Comparison of ENCODE assay signal across 8 cellular contexts in the genomic region with DNA sequence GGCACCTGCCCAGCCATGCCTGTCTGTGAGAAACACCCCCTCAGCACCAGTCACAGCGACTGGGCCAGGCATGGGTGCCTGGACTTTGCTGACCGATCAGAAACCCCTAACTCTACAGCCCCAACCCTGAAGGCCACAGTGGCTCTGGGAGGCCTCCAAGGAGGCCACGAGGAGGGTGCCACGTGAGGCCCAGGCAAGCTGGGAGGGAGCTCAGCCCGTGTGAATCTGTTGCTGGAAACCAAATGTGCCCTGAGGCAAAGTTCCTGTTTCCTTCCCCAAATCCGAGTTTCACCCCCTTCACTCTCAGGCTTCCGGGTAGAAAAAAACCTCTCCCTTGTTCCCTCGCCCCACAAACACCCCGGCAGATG. TPM values are rescaled to one million over a fixed set of nuclear protein-coding genes. Genes with fewer than 3 reads are reported as not detected.
DNase-seq lines count a peak whose midpoint lies in the region; ATAC-seq and TF ChIP-seq lines count a peak whose summit lies in the region.

No MANE protein-coding gene starts in this region.

- H3K27me3 ChIP-seq in foreskin keratinocyte (no peaks in the 10 kb centered on the region), vagina (no peaks in the 10 kb centered on the region), prostate gland (replicated peaks; ENCODE audit: insufficient read depth) (no peaks in the 10 kb centered on the region)

- WGBS in prostate gland = 65% methylated on average over 9 of the region's 9 CpGs

- intact Hi-C loops in vagina (cut with DNase I) (no loop called here), prostate gland (cut with DNase I) (no loop called here)

- no peak for TF ChIP-seq POLR2A in NB4 (IDR thresholded peaks at IDR 0.05; ENCODE audit: extremely low read depth, insufficient read length)
- TF ChIP-seq POLR2A in vagina (IDR thresholded peaks at IDR 0.05) = no peak
- TF ChIP-seq POLR2A in prostate gland (IDR thresholded peaks at IDR 0.05) = no peak

- H3K27ac ChIP-seq in foreskin keratinocyte (no peak overlapping the region), vagina (no peak overlapping the region), prostate gland (no peak overlapping the region)

- H3K9me3 ChIP-seq in vagina (no peaks in the 10 kb centered on the region), prostate gland (no peaks in the 10 kb centered on the region)

- H3K36me3 ChIP-seq in vagina (no peaks in the 10 kb centered on the region), prostate gland (no peaks in the 10 kb centered on the region)

- TF ChIP-seq CTCF in NB4 (IDR thresholded peaks at IDR 0.05; ENCODE audit: low read depth, low read length) (no peak), foreskin keratinocyte (conservative IDR thresholded peaks at IDR 0.05) (no peak), vagina (IDR thresholded peaks at IDR 0.05) (peak in 1 of 3 experiments; percentile 7), prostate gland (IDR thresholded peaks at IDR 0.05) (no peak)

- ATAC-seq in GM19438 (IDR thresholded peaks at IDR 0.05; ENCODE audit: low read depth, unreplicated experiment) = peak; percentile 29
- peak; percentile 19 for ATAC-seq in foreskin keratinocyte
- ATAC-seq in HG03378 (IDR thresholded peaks at IDR 0.05; ENCODE audit: unreplicated experiment) = no peak

- no peak overlapping the region for H3K4me3 ChIP-seq in NB4 (ENCODE audit: low read depth, low read length)
- H3K4me3 ChIP-seq in vagina = peak overlapping the region; percentile 71 to 84
- H3K4me3 ChIP-seq in prostate gland = no peak overlapping the region

- DNase-seq in Ammon's horn (ENCODE audit: low spot score) (peak; percentile 45), NB4 (ENCODE audit: low read depth) (peak; percentile 67), foreskin keratinocyte (no peak), vagina (ENCODE audit: extremely low spot score in 2 of 2) (no peak), prostate gland (ENCODE audit: low spot score) (no peak), NCI-H1436 (lab: John Stamatoyannopoulos, UW) (no peak)

- H3K4me1 ChIP-seq in foreskin keratinocyte (no peaks in the 10 kb centered on the region), vagina (peaks cover 24% of the 10 kb centered on the region), prostate gland (replicated peaks) (no peaks in the 10 kb centered on the region)

RNA-seq across cellular contexts. Expression of a gene that starts 1.3 kb away (rescaled TPM):
- 14.8 and 16.3 TPM in 2 replicates for total RNA-seq in foreskin keratinocyte
- polyA plus RNA-seq in foreskin keratinocyte = 14.8 and 15.3 TPM in 2 replicates
- total RNA-seq in vagina = 30.4 TPM
- 10 to 100 TPM; 31.5 to 41.7 TPM for total RNA-seq in prostate gland

RNA-seq across cellular contexts. Expression of a gene that starts 7.6 kb away (rescaled TPM):
- total RNA-seq in foreskin keratinocyte (not detected in 2 replicates), vagina (22.1 TPM), prostate gland (1 to 10 TPM; 7.2 to 7.9 TPM)
- 0.03 TPM in 1 of 2 replicates, not detected in the other for polyA plus RNA-seq in foreskin keratinocyte

RNA-seq across cellular contexts. Expression of a gene that starts 27.9 kb away (rescaled TPM):
- total RNA-seq in foreskin keratinocyte = 149 and 157 TPM in 2 replicates
- 188 and 220 TPM in 2 replicates for polyA plus RNA-seq in foreskin keratinocyte
- total RNA-seq in vagina = 118 TPM
- total RNA-seq in prostate gland = 100 to 1,000 TPM; 247 to 274 TPM

RNA-seq across cellular contexts. Expression of a gene that starts 36.3 kb away (rescaled TPM):
- total RNA-seq in foreskin keratinocyte (36.7 and 46.0 TPM in 2 replicates), vagina (121 TPM), prostate gland (100 to 1,000 TPM; 114 to 118 TPM)
- 43.5 and 57.1 TPM in 2 replicates for polyA plus RNA-seq in foreskin keratinocyte

Comparison
In these comparisons a context has a peak if more than half of its experiments do, and no peak if none do; other contexts are left out.
1. DNase-seq: peak in Ammon's horn (single experiment) and NB4 (single experiment); none in foreskin keratinocyte (0 of 2), vagina (0 of 2), prostate gland (single experiment) and NCI-H1436 (single experiment).
2. H3K4me3 ChIP-seq: peak in vagina (2 of 2); none in NB4 (single experiment) and prostate gland (0 of 2).